In the genomic region with DNA sequence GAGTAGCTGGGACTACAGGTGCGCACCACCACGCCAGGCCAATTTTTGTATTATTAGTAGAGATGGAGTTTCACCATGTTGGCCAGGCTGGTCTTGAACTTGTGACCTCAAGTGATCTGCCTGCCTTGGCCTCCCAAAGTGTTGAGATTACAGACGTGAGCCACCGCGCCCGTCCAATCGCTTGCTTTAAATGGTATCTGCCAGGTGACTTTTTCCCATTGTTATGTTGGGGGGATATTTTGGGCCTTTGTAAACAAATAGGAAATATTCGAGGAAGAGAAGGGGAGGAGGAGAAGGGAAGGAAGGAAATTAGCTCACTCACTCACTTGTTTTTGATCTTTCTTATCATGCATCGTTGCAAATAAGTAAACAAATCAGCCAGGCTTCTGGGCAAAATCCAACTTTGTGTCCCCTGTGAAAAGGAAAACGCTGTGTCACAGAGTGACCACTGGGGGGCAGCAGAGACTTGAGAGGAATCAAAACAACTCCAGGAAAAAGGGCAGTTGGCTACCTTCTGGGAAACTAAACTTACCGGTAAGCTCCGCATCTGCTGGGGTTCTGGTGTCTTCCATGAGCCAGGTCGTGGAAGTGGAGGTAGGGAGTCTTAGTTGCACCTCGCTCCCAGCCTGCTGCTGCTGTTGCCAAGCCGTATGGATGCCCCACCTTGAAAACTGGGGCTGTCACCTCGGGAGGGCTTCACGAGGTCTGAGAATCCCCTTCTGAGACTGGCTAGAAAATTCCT, we compare ENCODE assay signal across 8 cellular contexts. TPM values are rescaled to one million over a fixed set of nuclear protein-coding genes. Genes with fewer than 3 reads are reported as not detected.
DNase-seq lines count a peak whose midpoint lies in the region; ATAC-seq, FAIRE-seq and TF ChIP-seq lines count a peak whose summit lies in the region.

No MANE protein-coding gene starts in this region.

- no peaks in the 10 kb centered on the region for H3F3A ChIP-seq in neural cell (ENCODE audit: insufficient read depth, low read length, poor library complexity, severe bottlenecking)

- H3K4me1 Mint-ChIP-seq in Calu3 (ENCODE audit: low read depth, unreplicated experiment): no peaks in the 10 kb centered on the region

- peak; percentile 85 for TF ChIP-seq RAD21 in neural cell (conservative IDR thresholded peaks at IDR 0.05)

- CTCF ChIA-PET in Calu3 (lab: Charles Lee): interaction anchor here (0.5 to 0.8 kb wide), 2 partner anchors 99 to 160 kb away, joined by 3 read pairs; no protein-coding TSS in a partner anchor

- no TSS peak for BruUV-seq in Calu3 (replicated peaks; lab: Mats Ljungman, UMichigan)

- H3K4me2 ChIP-seq in Karpas-422 (ENCODE audit: low read depth, low read length, poor library complexity, severe bottlenecking): no peak overlapping the region
- no peak overlapping the region for H3K4me2 ChIP-seq in neural cell (ENCODE audit: low read length)

- H2AFZ ChIP-seq in Karpas-422 (ENCODE audit: low read length): no peak overlapping the region
- H2AFZ ChIP-seq in neural cell (ENCODE audit: low read depth, low read length): no peak overlapping the region

- H3K36me3 ChIP-seq in Karpas-422 (ENCODE audit: insufficient read depth, low read length) (no peaks in the 10 kb centered on the region), neural cell (ENCODE audit: insufficient read depth, low read length) (no peaks in the 10 kb centered on the region)

- intact Hi-C loops in Calu3 (cut with micrococcal nuclease; ENCODE audit: unreplicated experiment): loop anchor here (2.0 to 5.0 kb wide), 2 partner anchors 62 to 140 kb away; no protein-coding TSS in a partner anchor

- ATAC-seq in HG02678 (IDR thresholded peaks at IDR 0.05; ENCODE audit: unreplicated experiment): no peak

- peaks cover 3% of the 10 kb centered on the region; the same call in 1 of the 2 replicates for H3K4me1 ChIP-seq in Karpas-422 (ENCODE audit: low read length)

- no peaks in the 10 kb centered on the region for H3K9me3 ChIP-seq in Karpas-422 (ENCODE audit: low read length)
- no peaks in the 10 kb centered on the region for H3K9me3 ChIP-seq in neural cell (ENCODE audit: low read length)

- H3K27me3 ChIP-seq in Karpas-422 (ENCODE audit: low read length) (no peaks in the 10 kb centered on the region), neural cell (ENCODE audit: insufficient read depth, low read depth, low read length) (no peaks in the 10 kb centered on the region)

- peak; percentile 73 for DNase-seq in Calu3
- peak; percentile 83 for DNase-seq in Karpas-422
- DNase-seq in RCC 7860 (ENCODE audit: low spot score): peak; percentile 62
- peak; percentile 56 for DNase-seq in activated T-helper 1 cell treated with Interleukin-2 at 50 U/mL for 16 hours (ENCODE audit: low read depth)
- peak; percentile 87 for DNase-seq in fibroblast of peridontal ligament (ENCODE audit: extremely low read depth)
- peak; percentile 59 for DNase-seq in stimulated activated naive CD4-positive, alpha-beta T cell treated with Interleukin-2 at 50 U/mL for 16 hours (lab: John Stamatoyannopoulos, UW)

- H3K4me3 ChIP-seq in Karpas-422 (ENCODE audit: low read length) (no peak overlapping the region), neural cell (ENCODE audit: low read length) (no peak overlapping the region)

- no peak for TF ChIP-seq EP300 in neural cell (conservative IDR thresholded peaks at IDR 0.05; ENCODE audit: poor library complexity, severe bottlenecking)

- FAIRE-seq in RCC 7860 (lab: Jason Lieb, UNC): peak; percentile 68

- H3K27ac Mint-ChIP-seq in Calu3 (ENCODE audit: unreplicated experiment): no peak overlapping the region

- H3K4me3 Mint-ChIP-seq in Calu3 (ENCODE audit: low read depth, unreplicated experiment): peak overlapping the region; percentile 28

- H3K9me2 ChIP-seq in Karpas-422 (replicated peaks; ENCODE audit: insufficient read depth, low read length) (no peaks in the 10 kb centered on the region), neural cell (ENCODE audit: insufficient read depth, low read length) (no peaks in the 10 kb centered on the region)

- H4K20me1 ChIP-seq in Karpas-422 (ENCODE audit: insufficient read depth, low read depth, low read length) (no peaks in the 10 kb centered on the region), neural cell (ENCODE audit: insufficient read depth) (no peaks in the 10 kb centered on the region)

- peak; percentile 76 for TF ChIP-seq CTCF in Calu3 (IDR thresholded peaks at IDR 0.05; ENCODE audit: unreplicated experiment)
- TF ChIP-seq CTCF in neural cell (IDR thresholded peaks at IDR 0.05; ENCODE audit: poor library complexity, severe bottlenecking): peak; percentile 90

- H3K27me3 Mint-ChIP-seq in Calu3 (ENCODE audit: unreplicated experiment): no peaks in the 10 kb centered on the region

- H3K36me3 Mint-ChIP-seq in Calu3 (ENCODE audit: insufficient read depth, unreplicated experiment): peaks cover 6% of the 10 kb centered on the region

- H3K79me2 ChIP-seq in Karpas-422 (ENCODE audit: low read length) (no peaks in the 10 kb centered on the region), neural cell (replicated peaks; ENCODE audit: insufficient read depth, low read length) (no peaks in the 10 kb centered on the region)

- H3K9ac ChIP-seq in Karpas-422 (ENCODE audit: low read length) (peak overlapping the region; percentile 13; the same call in 1 of the 2 replicates), neural cell (ENCODE audit: low read length) (no peak overlapping the region)

- no peaks in the 10 kb centered on the region for H3K9me3 Mint-ChIP-seq in Calu3 (ENCODE audit: low read depth, unreplicated experiment)

- no peak overlapping the region for H3K27ac ChIP-seq in Karpas-422 (ENCODE audit: low read length)
- H3K27ac ChIP-seq in neural cell (ENCODE audit: low read length): no peak overlapping the region

TF ChIP-seq in neural cell, 6 proteins besides CTCF, POLR2A, EP300 and RAD21:
- TF ChIP-seq MXI1 (conservative IDR thresholded peaks at IDR 0.05; ENCODE audit: poor library complexity, severe bottlenecking) (no peak), SMC3 (conservative IDR thresholded peaks at IDR 0.05; ENCODE audit: poor library complexity) (peak; percentile 84)

RNA-seq across cellular contexts. Expression of gene RANBP3, which starts 9.3 kb away (rescaled TPM):
- 57.0 and 58.4 TPM in 2 replicates for total RNA-seq in Calu3 (2022)
- total RNA-seq in Karpas-422 (2014; rRNA removed; shearing (Covaris generic); ENCODE audit: low replicate concordance): 34.0 and 44.8 TPM in 2 replicates
- polyA plus RNA-seq in neural cell: 53.6 and 67.6 TPM in 2 replicates
- polyA minus RNA-seq in neural cell: 61.6 and 68.3 TPM in 2 replicates
